8 cellular contexts compared by ENCODE assay signal in the genomic region with DNA sequence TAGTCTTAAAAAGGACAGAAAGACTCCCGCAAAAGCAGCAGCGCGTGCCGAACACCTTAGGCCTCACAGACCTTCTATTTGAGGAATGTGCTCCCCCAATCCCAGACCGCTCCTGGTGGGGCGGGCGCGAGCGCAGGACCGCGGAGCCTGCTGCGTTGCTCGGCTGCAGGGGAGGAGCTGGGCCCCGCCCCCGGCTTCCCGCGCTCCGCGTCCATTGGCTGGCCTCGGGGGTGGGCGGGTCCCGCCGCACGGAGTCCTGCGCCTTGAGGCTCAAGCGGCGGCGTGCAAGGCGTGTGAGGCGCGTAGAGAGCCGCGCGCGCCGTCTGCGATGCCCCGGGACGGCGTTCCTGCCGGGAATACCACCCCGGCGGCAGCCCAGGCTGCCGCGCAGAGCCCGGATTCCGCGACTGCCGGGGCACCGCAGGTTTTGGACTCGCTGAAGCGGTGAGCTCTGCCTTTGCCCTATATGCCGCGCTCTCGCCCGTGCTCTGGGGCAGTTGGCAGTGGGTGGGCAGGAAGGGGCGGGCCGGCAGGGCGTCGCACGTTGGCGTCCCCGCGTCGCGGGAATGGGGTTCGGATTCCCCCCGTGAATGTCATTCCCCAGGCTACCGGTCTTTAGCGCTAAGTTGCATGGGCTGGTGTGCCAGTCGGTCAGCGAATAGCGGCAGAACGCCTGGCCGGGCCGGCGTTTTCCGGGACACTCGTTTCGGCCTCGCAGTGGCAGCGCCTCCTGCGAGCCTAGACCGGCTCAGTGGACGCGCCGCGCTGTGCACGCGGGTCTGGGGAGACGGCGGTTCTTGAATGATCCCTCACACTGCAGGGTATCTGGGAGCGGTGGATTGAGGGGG. TPM values are rescaled to one million over a fixed set of nuclear protein-coding genes. Genes with fewer than 3 reads are reported as not detected.
DNase-seq lines count a peak whose midpoint lies in the region; ATAC-seq and TF ChIP-seq lines count a peak whose summit lies in the region.

No MANE protein-coding gene starts in this region.

- H3K4me2 ChIP-seq in fibroblast of lung (ENCODE audit: extremely low read depth, insufficient read depth, low read length), result peak overlapping the region; percentile 54

- H3K4me3 Mint-ChIP-seq in activated T-helper 1 cell treated with anti-CD3 and anti-CD28 coated beads, Interleukin-12 subunit alpha, Interleukin-12 subunit beta, Interleukin-2, Interleukin-4 antibody, amounts not matched to agents 30 ng/mL and 10 ng/mL and 1 ng/mL, durations not matched to agents 14 hours and 24 hours and 36 hours, result peak overlapping the region; percentile 76
- peak overlapping the region; percentile 82 to 95 (median 89) for H3K4me3 Mint-ChIP-seq in naive B cell

- H3K27me3 ChIP-seq in fibroblast of lung (ENCODE audit: control insufficient read depth, insufficient read depth, low read length), result peaks cover 7% of the 10 kb centered on the region

- H3K36me3 ChIP-seq in fibroblast of lung (ENCODE audit: control insufficient read depth, insufficient read depth, low read length), result no peaks in the 10 kb centered on the region

- H3K9ac ChIP-seq in fibroblast of lung (ENCODE audit: insufficient read depth, low read length), result peak overlapping the region; percentile 11

- DNase-seq in COR-L47 (lab: John Stamatoyannopoulos, UW) (peak; percentile 72), GM20000 (ENCODE audit: low spot score) (peak; percentile 94), HS-27A (ENCODE audit: low read depth) (peak; percentile 58), OCI-M2 (lab: John Stamatoyannopoulos, UW; ENCODE audit: unreplicated experiment) (peak; percentile 28), fibroblast of lung (ENCODE audit: low read depth in 2 of 2) (peak; percentile 62 to 85), naive B cell (peak; percentile 89)
- peak; percentile 88 for DNase-seq in activated T-helper 1 cell treated with anti-CD3 and anti-CD28 coated beads, Interleukin-12 subunit alpha, Interleukin-12 subunit beta, Interleukin-2, Interleukin-4 antibody, amounts not matched to agents 30 ng/mL and 10 ng/mL and 1 ng/mL, durations not matched to agents 14 hours and 24 hours and 36 hours (ENCODE audit: low spot score)
- DNase-seq in stimulated activated CD8-positive, alpha-beta memory T cell treated with anti-CD3 and anti-CD28 coated beads, Interleukin-7, amount 100 ng/mL, for 24 hours (ENCODE audit: low read depth), result peak; percentile 70

- no peaks in the 10 kb centered on the region for H3K4me1 ChIP-seq in fibroblast of lung (ENCODE audit: control insufficient read depth, extremely low read depth, insufficient read depth, low read length)

- H3K4me1 Mint-ChIP-seq in activated T-helper 1 cell treated with anti-CD3 and anti-CD28 coated beads, Interleukin-12 subunit alpha, Interleukin-12 subunit beta, Interleukin-2, Interleukin-4 antibody, amounts not matched to agents 30 ng/mL and 10 ng/mL and 1 ng/mL, durations not matched to agents 14 hours and 24 hours and 36 hours (ENCODE audit: low read depth), result peaks cover 8% of the 10 kb centered on the region
- peaks cover 13 to 20% (median 19%) of the 10 kb centered on the region in 3 donors for H3K4me1 Mint-ChIP-seq in naive B cell

- H3K36me3 Mint-ChIP-seq in activated T-helper 1 cell treated with anti-CD3 and anti-CD28 coated beads, Interleukin-12 subunit alpha, Interleukin-12 subunit beta, Interleukin-2, Interleukin-4 antibody, amounts not matched to agents 30 ng/mL and 10 ng/mL and 1 ng/mL, durations not matched to agents 14 hours and 24 hours and 36 hours (ENCODE audit: low read depth), result no peaks in the 10 kb centered on the region
- H3K36me3 Mint-ChIP-seq in naive B cell, result no peaks in the 10 kb centered on the region

- no peaks in the 10 kb centered on the region for H3K79me2 ChIP-seq in fibroblast of lung (ENCODE audit: control insufficient read depth, insufficient read depth, low read length)

- no peaks in the 10 kb centered on the region for H3K9me3 Mint-ChIP-seq in activated T-helper 1 cell treated with anti-CD3 and anti-CD28 coated beads, Interleukin-12 subunit alpha, Interleukin-12 subunit beta, Interleukin-2, Interleukin-4 antibody, amounts not matched to agents 30 ng/mL and 10 ng/mL and 1 ng/mL, durations not matched to agents 14 hours and 24 hours and 36 hours
- peaks cover 0 to 6% (median 0%) of the 10 kb centered on the region in 7 donors for H3K9me3 Mint-ChIP-seq in naive B cell

- peaks cover 70% of the 10 kb centered on the region for H3K27me3 Mint-ChIP-seq in activated T-helper 1 cell treated with anti-CD3 and anti-CD28 coated beads, Interleukin-12 subunit alpha, Interleukin-12 subunit beta, Interleukin-2, Interleukin-4 antibody, amounts not matched to agents 30 ng/mL and 10 ng/mL and 1 ng/mL, durations not matched to agents 14 hours and 24 hours and 36 hours (ENCODE audit: insufficient read depth)
- peaks cover 39 to 66% (median 66%) of the 10 kb centered on the region in 3 donors for H3K27me3 Mint-ChIP-seq in naive B cell

- H3K27ac Mint-ChIP-seq in activated T-helper 1 cell treated with anti-CD3 and anti-CD28 coated beads, Interleukin-12 subunit alpha, Interleukin-12 subunit beta, Interleukin-2, Interleukin-4 antibody, amounts not matched to agents 30 ng/mL and 10 ng/mL and 1 ng/mL, durations not matched to agents 14 hours and 24 hours and 36 hours, result no peak overlapping the region
- H3K27ac Mint-ChIP-seq in naive B cell, result peak overlapping the region in 3 of 6 donors; percentile 70 to 94 (median 78)

- intact Hi-C loops in activated T-helper 1 cell treated with anti-CD3 and anti-CD28 coated beads, Interleukin-12 subunit alpha, Interleukin-12 subunit beta, Interleukin-2, Interleukin-4 antibody, amounts not matched to agents 30 ng/mL and 10 ng/mL and 1 ng/mL, durations not matched to agents 14 hours and 24 hours and 36 hours (cut with micrococcal nuclease), result loop anchor here (1.0 to 10.0 kb wide), 4 partner anchors 49 to 212 kb away; a partner anchor contains a TSS

- no peak overlapping the region for H3K27ac ChIP-seq in fibroblast of lung (ENCODE audit: insufficient read depth, low read length)

- H4K20me1 ChIP-seq in fibroblast of lung (ENCODE audit: control insufficient read depth, extremely low read depth, insufficient read depth, low read length), result no peaks in the 10 kb centered on the region

- no peaks in the 10 kb centered on the region for H3K9me3 ChIP-seq in fibroblast of lung (ENCODE audit: control insufficient read depth, insufficient read depth, low read depth, low read length)

- peak; percentile 96 to 97 for ATAC-seq in naive B cell (ENCODE audit: low read depth in 2 of 2)

- TF ChIP-seq CTCF in GM20000 (IDR thresholded peaks at IDR 0.05; ENCODE audit: extremely low read depth, missing control alignments) (no peak), fibroblast of lung (conservative IDR thresholded peaks at IDR 0.05 in 1 of 2, IDR thresholded peaks at IDR 0.05 in 1 of 2; ENCODE audit: low read depth in 1 of 2, low read length in 2 of 2) (no peak)

- H3K4me3 ChIP-seq in fibroblast of lung (replicated peaks in 1 of 4; ENCODE audit: control extremely low read depth in 1 of 4, insufficient read depth in 1 of 4, low read depth in 3 of 4, low read length in 4 of 4), result peak overlapping the region; percentile 17 to 62 (median 48)

- H2AFZ ChIP-seq in fibroblast of lung (ENCODE audit: low read length), result peak overlapping the region; percentile 32

RNA-seq across cellular contexts. Expression of a gene that starts 49.6 kb away (rescaled TPM):
- 0.41 and 0.44 TPM in 2 replicates for total RNA-seq in activated T-helper 1 cell treated with anti-CD3 and anti-CD28 coated beads, Interleukin-12 subunit alpha, Interleukin-12 subunit beta, Interleukin-2, Interleukin-4 antibody, amounts not matched to agents 30 ng/mL and 10 ng/mL and 1 ng/mL, durations not matched to agents 14 hours and 24 hours and 36 hours
- total RNA-seq in fibroblast of lung, result 1.2 and 1.5 TPM in 2 replicates
- 0.16 and 0.22 TPM in 2 replicates for polyA plus RNA-seq in fibroblast of lung
- polyA plus RNA-seq in fibroblast of lung (2012), result 0.10 and 0.34 TPM in 2 replicates
- not detected in 2 replicates for polyA minus RNA-seq in fibroblast of lung (ENCODE audit: low replicate concordance)
- 1 to 10 TPM; 3.5 to 7.3 (median 5.1) TPM for polyA plus RNA-seq in naive B cell (ENCODE audit: low read depth in 6 of 6)

RNA-seq across cellular contexts. Expression of a gene that starts 55.0 kb away (rescaled TPM):
- total RNA-seq in activated T-helper 1 cell treated with anti-CD3 and anti-CD28 coated beads, Interleukin-12 subunit alpha, Interleukin-12 subunit beta, Interleukin-2, Interleukin-4 antibody, amounts not matched to agents 30 ng/mL and 10 ng/mL and 1 ng/mL, durations not matched to agents 14 hours and 24 hours and 36 hours, result 88.8 and 96.8 TPM in 2 replicates
- 125 and 190 TPM in 2 replicates for total RNA-seq in fibroblast of lung
- 54.3 and 63.8 TPM in 2 replicates for polyA plus RNA-seq in fibroblast of lung
- polyA plus RNA-seq in fibroblast of lung (2012), result 43.4 and 44.5 TPM in 2 replicates
- 23.0 and 35.7 TPM in 2 replicates for polyA minus RNA-seq in fibroblast of lung (ENCODE audit: low replicate concordance)
- polyA plus RNA-seq in naive B cell (ENCODE audit: low read depth in 6 of 6), result 10 to 100 TPM; 34.9 to 80.2 (median 50.9) TPM

Comparison
In these comparisons a context has a peak if more than half of its experiments do, and no peak if none do; other contexts are left out.
1. DNase-seq: peak in every context shown above with its lines; median percentile 94 in GM20000; 89 in naive B cell; 88 in activated T-helper 1 cell treated with anti-CD3 and anti-CD28 coated beads, Interleukin-12 subunit alpha, Interleukin-12 subunit beta, Interleukin-2, Interleukin-4 antibody, amounts not matched to agents 30 ng/mL and 10 ng/mL and 1 ng/mL, durations not matched to agents 14 hours and 24 hours and 36 hours; 74 in fibroblast of lung; 72 in COR-L47; 70 in stimulated activated CD8-positive, alpha-beta memory T cell treated with anti-CD3 and anti-CD28 coated beads, Interleukin-7, amount 100 ng/mL, for 24 hours; 58 in HS-27A; 28 in OCI-M2.